Comparison of ENCODE assay signal across 1 cellular context in the genomic region with DNA sequence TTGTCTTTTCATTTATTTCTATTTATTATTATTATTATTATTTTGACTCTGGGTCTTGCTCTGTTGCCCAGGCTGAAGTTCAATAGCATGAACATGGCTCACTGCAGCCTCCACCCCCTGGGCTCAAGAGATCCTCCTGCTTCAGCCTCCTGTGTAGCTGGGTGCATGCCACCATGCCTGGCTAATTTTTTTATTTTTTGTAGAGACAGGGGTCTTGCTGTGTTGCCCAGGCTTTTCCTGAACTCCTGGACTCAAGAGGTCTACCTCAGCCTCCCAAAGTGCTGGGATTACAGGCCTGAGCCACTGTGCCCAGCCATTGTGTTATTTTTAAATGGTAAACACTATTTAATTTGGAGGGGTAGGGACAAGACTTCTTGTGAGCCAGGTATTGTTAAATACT.
TF ChIP-seq lines count a peak whose summit lies in the region.

No MANE protein-coding gene starts in this region.

TF ChIP-seq in HepG2, 621 proteins besides CTCF, POLR2A, EP300 and RAD21:
- TF ChIP-seq ZNF337 (CRISPR knock-in tag; IDR thresholded peaks at IDR 0.05; ENCODE audit: borderline replicate concordance, low read depth), result no peak
- no peak for TF ChIP-seq KDM5A (IDR thresholded peaks at IDR 0.05; ENCODE audit: borderline replicate concordance, low read length)
- TF ChIP-seq, protein P1, sequence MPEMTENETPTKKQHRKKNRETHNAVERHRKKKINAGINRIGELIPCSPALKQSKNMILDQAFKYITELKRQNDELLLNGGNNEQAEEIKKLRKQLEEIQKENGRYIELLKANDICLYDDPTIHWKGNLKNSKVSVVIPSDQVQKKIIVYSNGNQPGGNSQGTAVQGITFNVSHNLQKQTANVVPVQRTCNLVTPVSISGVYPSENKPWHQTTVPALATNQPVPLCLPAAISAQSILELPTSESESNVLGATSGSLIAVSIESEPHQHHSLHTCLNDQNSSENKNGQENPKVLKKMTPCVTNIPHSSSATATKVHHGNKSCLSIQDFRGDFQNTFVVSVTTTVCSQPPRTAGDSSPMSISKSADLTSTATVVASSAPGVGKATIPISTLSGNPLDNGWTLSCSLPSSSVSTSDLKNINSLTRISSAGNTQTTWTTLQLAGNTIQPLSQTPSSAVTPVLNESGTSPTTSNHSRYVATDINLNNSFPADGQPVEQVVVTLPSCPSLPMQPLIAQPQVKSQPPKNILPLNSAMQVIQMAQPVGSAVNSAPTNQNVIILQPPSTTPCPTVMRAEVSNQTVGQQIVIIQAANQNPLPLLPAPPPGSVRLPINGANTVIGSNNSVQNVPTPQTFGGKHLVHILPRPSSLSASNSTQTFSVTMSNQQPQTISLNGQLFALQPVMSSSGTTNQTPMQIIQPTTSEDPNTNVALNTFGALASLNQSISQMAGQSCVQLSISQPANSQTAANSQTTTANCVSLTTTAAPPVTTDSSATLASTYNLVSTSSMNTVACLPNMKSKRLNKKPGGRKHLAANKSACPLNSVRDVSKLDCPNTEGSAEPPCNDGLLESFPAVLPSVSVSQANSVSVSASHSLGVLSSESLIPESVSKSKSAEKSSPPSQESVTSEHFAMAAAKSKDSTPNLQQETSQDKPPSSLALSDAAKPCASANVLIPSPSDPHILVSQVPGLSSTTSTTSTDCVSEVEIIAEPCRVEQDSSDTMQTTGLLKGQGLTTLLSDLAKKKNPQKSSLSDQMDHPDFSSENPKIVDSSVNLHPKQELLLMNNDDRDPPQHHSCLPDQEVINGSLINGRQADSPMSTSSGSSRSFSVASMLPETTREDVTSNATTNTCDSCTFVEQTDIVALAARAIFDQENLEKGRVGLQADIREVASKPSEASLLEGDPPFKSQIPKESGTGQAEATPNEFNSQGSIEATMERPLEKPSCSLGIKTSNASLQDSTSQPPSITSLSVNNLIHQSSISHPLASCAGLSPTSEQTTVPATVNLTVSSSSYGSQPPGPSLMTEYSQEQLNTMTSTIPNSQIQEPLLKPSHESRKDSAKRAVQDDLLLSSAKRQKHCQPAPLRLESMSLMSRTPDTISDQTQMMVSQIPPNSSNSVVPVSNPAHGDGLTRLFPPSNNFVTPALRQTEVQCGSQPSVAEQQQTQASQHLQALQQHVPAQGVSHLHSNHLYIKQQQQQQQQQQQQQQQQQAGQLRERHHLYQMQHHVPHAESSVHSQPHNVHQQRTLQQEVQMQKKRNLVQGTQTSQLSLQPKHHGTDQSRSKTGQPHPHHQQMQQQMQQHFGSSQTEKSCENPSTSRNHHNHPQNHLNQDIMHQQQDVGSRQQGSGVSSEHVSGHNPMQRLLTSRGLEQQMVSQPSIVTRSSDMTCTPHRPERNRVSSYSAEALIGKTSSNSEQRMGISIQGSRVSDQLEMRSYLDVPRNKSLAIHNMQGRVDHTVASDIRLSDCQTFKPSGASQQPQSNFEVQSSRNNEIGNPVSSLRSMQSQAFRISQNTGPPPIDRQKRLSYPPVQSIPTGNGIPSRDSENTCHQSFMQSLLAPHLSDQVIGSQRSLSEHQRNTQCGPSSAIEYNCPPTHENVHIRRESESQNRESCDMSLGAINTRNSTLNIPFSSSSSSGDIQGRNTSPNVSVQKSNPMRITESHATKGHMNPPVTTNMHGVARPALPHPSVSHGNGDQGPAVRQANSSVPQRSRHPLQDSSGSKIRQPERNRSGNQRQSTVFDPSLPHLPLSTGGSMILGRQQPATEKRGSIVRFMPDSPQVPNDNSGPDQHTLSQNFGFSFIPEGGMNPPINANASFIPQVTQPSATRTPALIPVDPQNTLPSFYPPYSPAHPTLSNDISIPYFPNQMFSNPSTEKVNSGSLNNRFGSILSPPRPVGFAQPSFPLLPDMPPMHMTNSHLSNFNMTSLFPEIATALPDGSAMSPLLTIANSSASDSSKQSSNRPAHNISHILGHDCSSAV (CRISPR knock-in tag; IDR thresholded peaks at IDR 0.05; ENCODE audit: borderline replicate concordance), result no peak
- peak; percentile 19; the same call in 1 of the 2 replicates for TF ChIP-seq ZNF121 (CRISPR knock-in tag; IDR thresholded peaks at IDR 0.05)
- no peak for TF ChIP-seq RNF2 (conservative IDR thresholded peaks at IDR 0.05; ENCODE audit: low read depth)
